6 cellular contexts compared by ENCODE assay signal in genomic region chr1:197066277-197066676, GRCh38. TPM values are rescaled to one million over a fixed set of nuclear protein-coding genes. Genes with fewer than 3 reads are reported as not detected.
"Had no signal": no experiment of that assay in that cellular context is flagged by ENCODE, and none has a peak within 500 bp of the region (broad histone marks: within the 10 kb centered on the region; RNA-seq: fewer than 3 reads in every experiment).

No MANE protein-coding gene starts in this region.

- ATAC-seq: GM23338 had no signal

- H2AFZ ChIP-seq: GM23338 had no signal

- H3K4me2 ChIP-seq: GM23338 had no signal

- DNase-seq: H9 had no signal

- FAIRE-seq: H1, H54, HTR-8/SVneo had no signal

- H3K4me3 ChIP-seq: GM23338 had no signal

RNA-seq across cellular contexts. Expression of gene F13B, which starts 0.8 kb away (rescaled TPM):
- total RNA-seq: GM23338, H1, H9 had no signal
- polyA plus RNA-seq: GM23338, H1, IgD-negative memory B cell had no signal
